ENCODE assay signal across 1 cellular context in the genomic region with DNA sequence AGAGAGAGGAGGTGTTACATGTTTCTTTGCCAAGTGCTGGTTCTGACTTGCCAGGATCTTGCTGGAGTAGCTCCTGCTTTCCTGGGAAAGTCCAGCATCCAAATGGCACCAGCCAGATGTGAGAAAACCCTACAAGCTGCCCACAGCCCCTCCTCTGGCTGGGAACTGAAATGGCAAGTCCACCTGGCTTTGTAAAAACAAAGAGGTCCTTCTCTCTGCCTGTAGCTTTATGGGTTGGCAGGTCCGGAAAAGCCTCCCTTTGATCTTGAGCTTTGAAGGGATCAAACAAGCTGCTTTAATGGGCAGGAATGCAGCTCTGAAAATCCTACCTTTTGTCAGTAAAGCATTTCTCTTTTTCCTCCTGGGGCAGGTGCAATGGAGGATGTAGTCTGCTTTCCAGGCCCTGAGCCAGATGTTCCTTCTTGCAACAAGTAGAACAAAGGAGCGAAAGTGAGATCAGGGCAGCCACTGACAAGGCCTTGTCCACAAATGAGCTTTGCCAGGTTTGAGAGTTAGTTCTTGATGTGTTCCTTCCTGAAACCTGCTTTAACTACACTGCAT.
A peak's percentile ranks its signal among the peaks of the same experiment; 100 is the strongest.
TF ChIP-seq lines count a peak whose summit lies in the region.

No MANE protein-coding gene starts in this region.

TF ChIP-seq in HepG2, 621 proteins besides CTCF, POLR2A, EP300 and RAD21 (continued from another document and continues in another):
- TF ChIP-seq ZNF646 (CRISPR knock-in tag; IDR thresholded peaks at IDR 0.05) (no peak), MXD3 (CRISPR knock-in tag; IDR thresholded peaks at IDR 0.05) (no peak), SP5 (CRISPR knock-in tag; IDR thresholded peaks at IDR 0.05; ENCODE audit: borderline replicate concordance, low read depth) (no peak), ZNF143 (CRISPR knock-in tag; IDR thresholded peaks at IDR 0.05) (no peak), SRY (CRISPR knock-in tag; IDR thresholded peaks at IDR 0.05) (no peak), HDAC2 (CRISPR knock-in tag; IDR thresholded peaks at IDR 0.05) (peak; percentile 38; the same call in 1 of the 2 replicates), ZNF615 (CRISPR knock-in tag; IDR thresholded peaks at IDR 0.05; ENCODE audit: borderline replicate concordance) (no peak), SAP130 (CRISPR knock-in tag; IDR thresholded peaks at IDR 0.05; ENCODE audit: low read depth) (peak; percentile 26; the same call in 1 of the 2 replicates), KAT2B (IDR thresholded peaks at IDR 0.05; ENCODE audit: borderline replicate concordance, low read depth, low read length) (no peak), ZNF660 (CRISPR knock-in tag; IDR thresholded peaks at IDR 0.05; ENCODE audit: borderline replicate concordance, low read depth) (no peak), BCL6 (CRISPR knock-in tag; IDR thresholded peaks at IDR 0.05) (peak; percentile 75), IKZF1 (IDR thresholded peaks at IDR 0.05) (no peak), ZNF609 (CRISPR knock-in tag; IDR thresholded peaks at IDR 0.05; ENCODE audit: borderline replicate concordance) (0 out of 2 replicates have a peak, but pooled peaks have one; percentile 50), ZNF207 (IDR thresholded peaks at IDR 0.05; ENCODE audit: borderline replicate concordance) (no peak), KLF12 (CRISPR knock-in tag; IDR thresholded peaks at IDR 0.05; ENCODE audit: borderline replicate concordance) (no peak), ZNF331 (CRISPR knock-in tag; IDR thresholded peaks at IDR 0.05) (no peak), ZNF816 (CRISPR knock-in tag; IDR thresholded peaks at IDR 0.05; ENCODE audit: borderline replicate concordance) (no peak), JDP2 (CRISPR knock-in tag; IDR thresholded peaks at IDR 0.05; ENCODE audit: borderline replicate concordance) (no peak), GATAD2A (CRISPR knock-in tag; IDR thresholded peaks at IDR 0.05) (peak; percentile 36; the same call in 1 of the 2 replicates), ZNF776 (CRISPR knock-in tag; IDR thresholded peaks at IDR 0.05) (no peak), JARID2 (CRISPR knock-in tag; IDR thresholded peaks at IDR 0.05; ENCODE audit: insufficient replicate concordance) (no peak), ZNF780A (CRISPR knock-in tag; IDR thresholded peaks at IDR 0.05) (no peak), ZBTB7B (CRISPR knock-in tag; IDR thresholded peaks at IDR 0.05) (no peak), MTF2 (CRISPR knock-in tag; IDR thresholded peaks at IDR 0.05; ENCODE audit: borderline replicate concordance) (no peak), ELF1 (CRISPR knock-in tag; IDR thresholded peaks at IDR 0.05) (peak; percentile 42; the same call in 1 of the 2 replicates), ZNF543 (CRISPR knock-in tag; IDR thresholded peaks at IDR 0.05) (no peak), TSC22D2 (CRISPR knock-in tag; IDR thresholded peaks at IDR 0.05; ENCODE audit: borderline replicate concordance) (no peak), PTBP1 (IDR thresholded peaks at IDR 0.05; ENCODE audit: low read depth, low read length, poor library complexity, severe bottlenecking) (no peak), ZNF598 (CRISPR knock-in tag; IDR thresholded peaks at IDR 0.05; ENCODE audit: borderline replicate concordance) (no peak), ATF1 (CRISPR knock-in tag; IDR thresholded peaks at IDR 0.05) (no peak), ZNF672 (CRISPR knock-in tag; IDR thresholded peaks at IDR 0.05) (no peak), NFIB (CRISPR knock-in tag; IDR thresholded peaks at IDR 0.05; ENCODE audit: borderline replicate concordance) (no peak), FOXA3 (CRISPR knock-in tag; IDR thresholded peaks at IDR 0.05) (peak; percentile 53; the same call in 1 of the 2 replicates), SYNCRIP (IDR thresholded peaks at IDR 0.05; ENCODE audit: insufficient read depth, low read depth, low read length) (no peak), SUZ12 (IDR thresholded peaks at IDR 0.05; ENCODE audit: low read depth, low read length) (no peak), ZNF761 (CRISPR knock-in tag; conservative IDR thresholded peaks at IDR 0.05) (no peak), GFI1 (CRISPR knock-in tag; IDR thresholded peaks at IDR 0.05; ENCODE audit: borderline replicate concordance) (no peak), HNRNPH1 (optimal IDR thresholded peaks at IDR 0.05; ENCODE audit: low read depth, low read length) (no peak), ZFP62 (CRISPR knock-in tag; IDR thresholded peaks at IDR 0.05) (no peak), TOPORS (CRISPR knock-in tag; IDR thresholded peaks at IDR 0.05) (no peak), ATF7-NPFF (CRISPR knock-in tag; IDR thresholded peaks at IDR 0.05; ENCODE audit: low read depth) (no peak), HCFC1 (IDR thresholded peaks at IDR 0.05; ENCODE audit: low read depth, low read length) (no peak), PCBP1 (IDR thresholded peaks at IDR 0.05; ENCODE audit: borderline replicate concordance, low read depth, low read length) (no peak), MEF2D (CRISPR knock-in tag; IDR thresholded peaks at IDR 0.05) (no peak), SP2 (CRISPR knock-in tag; IDR thresholded peaks at IDR 0.05) (no peak)
- TF ChIP-seq, protein P1, sequence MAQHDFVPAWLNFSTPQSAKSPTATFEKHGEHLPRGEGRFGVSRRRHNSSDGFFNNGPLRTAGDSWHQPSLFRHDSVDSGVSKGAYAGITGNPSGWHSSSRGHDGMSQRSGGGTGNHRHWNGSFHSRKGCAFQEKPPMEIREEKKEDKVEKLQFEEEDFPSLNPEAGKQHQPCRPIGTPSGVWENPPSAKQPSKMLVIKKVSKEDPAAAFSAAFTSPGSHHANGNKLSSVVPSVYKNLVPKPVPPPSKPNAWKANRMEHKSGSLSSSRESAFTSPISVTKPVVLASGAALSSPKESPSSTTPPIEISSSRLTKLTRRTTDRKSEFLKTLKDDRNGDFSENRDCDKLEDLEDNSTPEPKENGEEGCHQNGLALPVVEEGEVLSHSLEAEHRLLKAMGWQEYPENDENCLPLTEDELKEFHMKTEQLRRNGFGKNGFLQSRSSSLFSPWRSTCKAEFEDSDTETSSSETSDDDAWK (CRISPR knock-in tag; IDR thresholded peaks at IDR 0.05) = no peak
- TF ChIP-seq, protein P2, sequence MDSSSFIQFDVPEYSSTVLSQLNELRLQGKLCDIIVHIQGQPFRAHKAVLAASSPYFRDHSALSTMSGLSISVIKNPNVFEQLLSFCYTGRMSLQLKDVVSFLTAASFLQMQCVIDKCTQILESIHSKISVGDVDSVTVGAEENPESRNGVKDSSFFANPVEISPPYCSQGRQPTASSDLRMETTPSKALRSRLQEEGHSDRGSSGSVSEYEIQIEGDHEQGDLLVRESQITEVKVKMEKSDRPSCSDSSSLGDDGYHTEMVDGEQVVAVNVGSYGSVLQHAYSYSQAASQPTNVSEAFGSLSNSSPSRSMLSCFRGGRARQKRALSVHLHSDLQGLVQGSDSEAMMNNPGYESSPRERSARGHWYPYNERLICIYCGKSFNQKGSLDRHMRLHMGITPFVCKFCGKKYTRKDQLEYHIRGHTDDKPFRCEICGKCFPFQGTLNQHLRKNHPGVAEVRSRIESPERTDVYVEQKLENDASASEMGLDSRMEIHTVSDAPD (CRISPR knock-in tag; IDR thresholded peaks at IDR 0.05) = no peak
- TF ChIP-seq, protein P3, sequence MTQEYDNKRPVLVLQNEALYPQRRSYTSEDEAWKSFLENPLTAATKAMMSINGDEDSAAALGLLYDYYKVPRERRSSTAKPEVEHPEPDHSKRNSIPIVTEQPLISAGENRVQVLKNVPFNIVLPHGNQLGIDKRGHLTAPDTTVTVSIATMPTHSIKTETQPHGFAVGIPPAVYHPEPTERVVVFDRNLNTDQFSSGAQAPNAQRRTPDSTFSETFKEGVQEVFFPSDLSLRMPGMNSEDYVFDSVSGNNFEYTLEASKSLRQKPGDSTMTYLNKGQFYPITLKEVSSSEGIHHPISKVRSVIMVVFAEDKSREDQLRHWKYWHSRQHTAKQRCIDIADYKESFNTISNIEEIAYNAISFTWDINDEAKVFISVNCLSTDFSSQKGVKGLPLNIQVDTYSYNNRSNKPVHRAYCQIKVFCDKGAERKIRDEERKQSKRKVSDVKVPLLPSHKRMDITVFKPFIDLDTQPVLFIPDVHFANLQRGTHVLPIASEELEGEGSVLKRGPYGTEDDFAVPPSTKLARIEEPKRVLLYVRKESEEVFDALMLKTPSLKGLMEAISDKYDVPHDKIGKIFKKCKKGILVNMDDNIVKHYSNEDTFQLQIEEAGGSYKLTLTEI (CRISPR knock-in tag; conservative IDR thresholded peaks at IDR 0.05) = no peak
- TF ChIP-seq, protein P4, sequence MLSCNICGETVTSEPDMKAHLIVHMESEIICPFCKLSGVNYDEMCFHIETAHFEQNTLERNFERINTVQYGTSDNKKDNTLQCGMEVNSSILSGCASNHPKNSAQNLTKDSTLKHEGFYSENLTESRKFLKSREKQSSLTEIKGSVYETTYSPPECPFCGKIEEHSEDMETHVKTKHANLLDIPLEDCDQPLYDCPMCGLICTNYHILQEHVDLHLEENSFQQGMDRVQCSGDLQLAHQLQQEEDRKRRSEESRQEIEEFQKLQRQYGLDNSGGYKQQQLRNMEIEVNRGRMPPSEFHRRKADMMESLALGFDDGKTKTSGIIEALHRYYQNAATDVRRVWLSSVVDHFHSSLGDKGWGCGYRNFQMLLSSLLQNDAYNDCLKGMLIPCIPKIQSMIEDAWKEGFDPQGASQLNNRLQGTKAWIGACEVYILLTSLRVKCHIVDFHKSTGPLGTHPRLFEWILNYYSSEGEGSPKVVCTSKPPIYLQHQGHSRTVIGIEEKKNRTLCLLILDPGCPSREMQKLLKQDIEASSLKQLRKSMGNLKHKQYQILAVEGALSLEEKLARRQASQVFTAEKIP (CRISPR knock-in tag; IDR thresholded peaks at IDR 0.05; ENCODE audit: borderline replicate concordance) = no peak
